3 cellular contexts compared by ENCODE assay signal in genomic region chr18:68387246-68387645, GRCh38.
TF ChIP-seq lines count a peak whose summit lies in the region.

No MANE protein-coding gene starts in this region.

TF ChIP-seq in SK-N-SH, 30 proteins besides CTCF, POLR2A, EP300 and RAD21:
- no peak for TF ChIP-seq IRF3 (IDR thresholded peaks at IDR 0.05; ENCODE audit: low read depth, low read length)
- TF ChIP-seq, protein P1, sequence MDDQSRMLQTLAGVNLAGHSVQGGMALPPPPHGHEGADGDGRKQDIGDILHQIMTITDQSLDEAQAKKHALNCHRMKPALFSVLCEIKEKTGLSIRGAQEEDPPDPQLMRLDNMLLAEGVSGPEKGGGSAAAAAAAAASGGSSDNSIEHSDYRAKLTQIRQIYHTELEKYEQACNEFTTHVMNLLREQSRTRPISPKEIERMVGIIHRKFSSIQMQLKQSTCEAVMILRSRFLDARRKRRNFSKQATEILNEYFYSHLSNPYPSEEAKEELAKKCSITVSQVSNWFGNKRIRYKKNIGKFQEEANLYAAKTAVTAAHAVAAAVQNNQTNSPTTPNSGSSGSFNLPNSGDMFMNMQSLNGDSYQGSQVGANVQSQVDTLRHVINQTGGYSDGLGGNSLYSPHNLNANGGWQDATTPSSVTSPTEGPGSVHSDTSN (IDR thresholded peaks at IDR 0.05), result peak; percentile 21; the same call in 1 of the 2 replicates
- TF ChIP-seq YY1 (IDR thresholded peaks at IDR 0.05; ENCODE audit: low read depth), result no peak
- no peak for TF ChIP-seq RXRA (IDR thresholded peaks at IDR 0.05; ENCODE audit: borderline replicate concordance, low read depth)

TF ChIP-seq in SK-N-SH treated with all-trans-retinoic acid at 6 μM for 48 hours, 23 proteins besides CTCF, POLR2A, EP300 and RAD21 (continued from another document):
- TF ChIP-seq CSDC2 (CRISPR knock-in tag; IDR thresholded peaks at IDR 0.05), result no peak

TF ChIP-seq in IMR-90, 13 proteins besides CTCF, POLR2A, EP300 and RAD21:
- TF ChIP-seq ELK1 (IDR thresholded peaks at IDR 0.05; ENCODE audit: borderline replicate concordance, low read depth, low read length) (no peak), CHD1 (IDR thresholded peaks at IDR 0.05; ENCODE audit: low read depth, low read length) (no peak), BHLHE40 (IDR thresholded peaks at IDR 0.05; ENCODE audit: low read depth, low read length) (no peak), MXI1 (IDR thresholded peaks at IDR 0.05; ENCODE audit: borderline replicate concordance, low read depth, low read length) (no peak), SMC3 (IDR thresholded peaks at IDR 0.05; ENCODE audit: low read depth, low read length) (no peak), CEBPB (IDR thresholded peaks at IDR 0.05; ENCODE audit: low read depth, low read length) (no peak), NFE2L2 (IDR thresholded peaks at IDR 0.05; ENCODE audit: low read depth, low read length) (no peak), RCOR1 (IDR thresholded peaks at IDR 0.05; ENCODE audit: insufficient replicate concordance, low read length) (no peak)
- TF ChIP-seq, protein P2, sequence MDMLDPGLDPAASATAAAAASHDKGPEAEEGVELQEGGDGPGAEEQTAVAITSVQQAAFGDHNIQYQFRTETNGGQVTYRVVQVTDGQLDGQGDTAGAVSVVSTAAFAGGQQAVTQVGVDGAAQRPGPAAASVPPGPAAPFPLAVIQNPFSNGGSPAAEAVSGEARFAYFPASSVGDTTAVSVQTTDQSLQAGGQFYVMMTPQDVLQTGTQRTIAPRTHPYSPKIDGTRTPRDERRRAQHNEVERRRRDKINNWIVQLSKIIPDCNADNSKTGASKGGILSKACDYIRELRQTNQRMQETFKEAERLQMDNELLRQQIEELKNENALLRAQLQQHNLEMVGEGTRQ (IDR thresholded peaks at IDR 0.05; ENCODE audit: low read depth, low read length), result no peak
